In the genomic region with DNA sequence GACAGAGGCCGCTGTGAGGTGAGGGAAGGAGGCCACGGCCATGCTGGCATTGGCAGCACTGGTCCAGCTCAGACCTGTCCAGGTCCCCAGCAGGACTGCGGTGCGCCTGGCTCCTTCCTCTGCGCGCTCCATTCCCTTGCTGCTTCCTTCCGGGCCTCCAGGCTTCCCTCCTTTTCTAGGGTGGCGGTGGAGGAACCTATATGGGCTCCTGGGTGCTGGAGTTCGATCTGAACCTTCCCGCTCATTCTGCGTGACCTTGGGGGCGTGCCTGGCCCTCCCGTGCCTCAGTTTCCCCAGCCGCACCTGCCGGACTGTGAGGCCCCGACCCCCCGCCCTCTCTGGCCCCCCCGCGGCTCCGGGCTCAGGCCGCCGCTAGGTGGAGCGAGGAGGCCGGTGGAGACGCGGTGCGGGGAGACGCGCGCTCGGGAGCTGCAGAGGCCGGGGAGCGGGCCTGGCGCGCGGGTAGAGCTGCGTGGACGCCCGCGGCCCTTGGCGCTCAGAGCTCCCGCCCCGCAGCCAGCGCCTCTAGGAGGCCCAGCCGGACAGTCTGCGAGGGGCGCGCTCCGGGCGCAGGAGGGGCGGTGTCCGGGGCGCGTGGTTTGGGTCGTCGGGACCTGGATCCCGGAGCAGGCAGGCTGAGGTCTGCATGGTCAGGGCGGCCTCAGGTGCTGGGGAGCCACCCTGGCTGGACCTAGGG, we compare ENCODE assay signal across 9 cellular contexts. TPM values are rescaled to one million over a fixed set of nuclear protein-coding genes. Genes with fewer than 3 reads are reported as not detected.
DNase-seq lines count a peak whose midpoint lies in the region; ATAC-seq and TF ChIP-seq lines count a peak whose summit lies in the region.
"Had no signal": no experiment of that assay in that cellular context is flagged by ENCODE, and none has a peak within 500 bp of the region (broad histone marks: within the 10 kb centered on the region; RNA-seq: fewer than 3 reads in every experiment).

No MANE protein-coding gene starts in this region.

- POLR2A ChIA-PET in activated CD8-positive, alpha-beta T cell treated with anti-CD3 and anti-CD28 coated beads, Interleukin-2, amount 10 ng/mL, durations not matched to agents 7 days and 5 days (lab: Charles Lee): no interaction called here

- H3K4me1 Mint-ChIP-seq in activated CD8-positive, alpha-beta T cell treated with anti-CD3 and anti-CD28 coated beads, Interleukin-2, amount 10 ng/mL, durations not matched to agents 7 days and 5 days (ENCODE audit: low read depth): no peaks in the 10 kb centered on the region
- peaks cover 21% of the 10 kb centered on the region for H3K4me1 Mint-ChIP-seq in nephron progenitor cell

- H3K4me2 ChIP-seq in DND-41 (ENCODE audit: insufficient read depth, low read length) (no peak overlapping the region), KMS-11 (no peak overlapping the region)

- H3K27ac Mint-ChIP-seq in activated CD8-positive, alpha-beta T cell treated with anti-CD3 and anti-CD28 coated beads, Interleukin-2, amount 10 ng/mL, durations not matched to agents 7 days and 5 days: no peak overlapping the region
- H3K27ac Mint-ChIP-seq in nephron progenitor cell: no peak overlapping the region

- no peak overlapping the region for H3K9ac ChIP-seq in DND-41 (ENCODE audit: low read depth, low read length)
- H3K9ac ChIP-seq in KMS-11: no peak overlapping the region

- H3K27me3 Mint-ChIP-seq in activated CD8-positive, alpha-beta T cell treated with anti-CD3 and anti-CD28 coated beads, Interleukin-2, amount 10 ng/mL, durations not matched to agents 7 days and 5 days (ENCODE audit: low read depth): peaks cover 19% of the 10 kb centered on the region
- H3K27me3 Mint-ChIP-seq in nephron progenitor cell (ENCODE audit: low read depth, poor library complexity): peaks cover 42% of the 10 kb centered on the region

- CTCF ChIA-PET in activated CD8-positive, alpha-beta T cell treated with anti-CD3 and anti-CD28 coated beads, Interleukin-2, amount 10 ng/mL, durations not matched to agents 7 days and 5 days (lab: Charles Lee): interaction anchor here (0.6 to 3.5 kb wide), 11 partner anchors 12 to 422 kb away, joined by 3 to 11 read pairs (median 3); a partner anchor contains a TSS

- no peak overlapping the region for H2AFZ ChIP-seq in DND-41 (ENCODE audit: low read depth, low read length)
- no peak overlapping the region for H2AFZ ChIP-seq in KMS-11 (ENCODE audit: low read depth)

- TF ChIP-seq CTCF in DND-41 (IDR thresholded peaks at IDR 0.05; ENCODE audit: borderline replicate concordance, extremely low read depth, low read length, poor library complexity, severe bottlenecking): peak; percentile 36
- peak; percentile 62 for TF ChIP-seq CTCF in KMS-11 (conservative IDR thresholded peaks at IDR 0.05; ENCODE audit: low read depth, low read length)
- TF ChIP-seq CTCF in fibroblast of the aortic adventitia (IDR thresholded peaks at IDR 0.05; ENCODE audit: insufficient read depth, low read length): peak; percentile 55
- peak; percentile 42 for TF ChIP-seq CTCF in nephron progenitor cell (IDR thresholded peaks at IDR 0.05)

- H3K27me3 ChIP-seq in DND-41 (ENCODE audit: insufficient read depth, low read length, poor library complexity) (peaks cover 18% of the 10 kb centered on the region), KMS-11 (ENCODE audit: insufficient read depth, low read depth) (peaks cover 71% of the 10 kb centered on the region)

- H3K79me2 ChIP-seq in DND-41 (ENCODE audit: insufficient read depth, low read length) (no peaks in the 10 kb centered on the region), KMS-11 (ENCODE audit: insufficient read depth, low read depth) (no peaks in the 10 kb centered on the region)

- H3K9me3 ChIP-seq in DND-41 (ENCODE audit: insufficient read depth, low read length, severe bottlenecking): no peaks in the 10 kb centered on the region

- H3K4me1 ChIP-seq in DND-41 (ENCODE audit: insufficient read depth, low read length) (no peaks in the 10 kb centered on the region), KMS-11 (ENCODE audit: low read depth, poor library complexity, severe bottlenecking) (peaks cover 15% of the 10 kb centered on the region)

- H4K20me1 ChIP-seq in DND-41 (ENCODE audit: insufficient read depth, low read length) (peaks cover 4% of the 10 kb centered on the region; the same call in 1 of the 2 replicates), KMS-11 (ENCODE audit: insufficient read depth) (no peaks in the 10 kb centered on the region)

- H3K4me3 ChIP-seq in DND-41 (ENCODE audit: low read depth in 1 of 2, low read length in 2 of 2): no peak overlapping the region
- no peak overlapping the region for H3K4me3 ChIP-seq in KMS-11 (IDR thresholded peaks at IDR 0.05; ENCODE audit: insufficient read depth, low read depth, low read length)
- H3K4me3 ChIP-seq in fibroblast of the aortic adventitia (ENCODE audit: low read depth, low read length): no peak overlapping the region

- H3K36me3 ChIP-seq in DND-41 (ENCODE audit: insufficient read depth, low read length) (no peaks in the 10 kb centered on the region), KMS-11 (ENCODE audit: insufficient read depth) (no peaks in the 10 kb centered on the region)

- ATAC-seq in DND-41 (ENCODE audit: insufficient read depth, low read depth) (peak; percentile 69), HG03196 (IDR thresholded peaks at IDR 0.05; ENCODE audit: unreplicated experiment) (no peak), GM21576 (IDR thresholded peaks at IDR 0.05; ENCODE audit: unreplicated experiment) (no peak)
- peak; percentile 75 for ATAC-seq in activated CD8-positive, alpha-beta T cell treated with anti-CD3 and anti-CD28 coated beads, Interleukin-2, amount 10 ng/mL, durations not matched to agents 7 days and 5 days

- peak; percentile 29 for DNase-seq in DND-41
- DNase-seq in activated CD8-positive, alpha-beta T cell treated with anti-CD3 and anti-CD28 coated beads, Interleukin-2, amount 10 ng/mL, durations not matched to agents 7 days and 5 days: peak; percentile 47
- peak; percentile 37 for DNase-seq in fibroblast of the aortic adventitia (ENCODE audit: low read depth)
- DNase-seq in nephron progenitor cell: peak; percentile 70
- DNase-seq in activated gamma-delta T cell treated with Interleukin-2 at 50 U/mL for 16 hours: no peak

- H3K27ac ChIP-seq in DND-41 (ENCODE audit: low read length): no peak overlapping the region
- no peak overlapping the region for H3K27ac ChIP-seq in KMS-11

- no peaks in the 10 kb centered on the region for H3K36me3 Mint-ChIP-seq in activated CD8-positive, alpha-beta T cell treated with anti-CD3 and anti-CD28 coated beads, Interleukin-2, amount 10 ng/mL, durations not matched to agents 7 days and 5 days (ENCODE audit: low read depth)
- no peaks in the 10 kb centered on the region for H3K36me3 Mint-ChIP-seq in nephron progenitor cell (ENCODE audit: low read depth)

- H3K9me3 Mint-ChIP-seq in activated CD8-positive, alpha-beta T cell treated with anti-CD3 and anti-CD28 coated beads, Interleukin-2, amount 10 ng/mL, durations not matched to agents 7 days and 5 days (ENCODE audit: insufficient read depth): no peaks in the 10 kb centered on the region
- no peaks in the 10 kb centered on the region for H3K9me3 Mint-ChIP-seq in nephron progenitor cell

- H3K4me3 Mint-ChIP-seq in activated CD8-positive, alpha-beta T cell treated with anti-CD3 and anti-CD28 coated beads, Interleukin-2, amount 10 ng/mL, durations not matched to agents 7 days and 5 days: no peak overlapping the region
- no peak overlapping the region for H3K4me3 Mint-ChIP-seq in nephron progenitor cell

RNA-seq across cellular contexts. Expression of a gene that starts 29.9 kb away (rescaled TPM):
- total RNA-seq in activated CD8-positive, alpha-beta T cell treated with anti-CD3 and anti-CD28 coated beads, Interleukin-2, amount 10 ng/mL, durations not matched to agents 7 days and 5 days: not detected
- total RNA-seq in fibroblast of the aortic adventitia (ENCODE audit: low replicate concordance): not detected in 2 replicates
- total RNA-seq: T-helper 1 cell treated with Interleukin-12 subunit alpha and Interleukin-12 subunit beta and Interleukin-4 antibody, amounts not matched to agents 30 ng/mL and 1 ng/mL, for 36 hours had no signal

RNA-seq across cellular contexts. Expression of a gene that starts 40.3 kb away (rescaled TPM):
- total RNA-seq in activated CD8-positive, alpha-beta T cell treated with anti-CD3 and anti-CD28 coated beads, Interleukin-2, amount 10 ng/mL, durations not matched to agents 7 days and 5 days: 10 to 100 TPM; 57.1 TPM
- total RNA-seq in fibroblast of the aortic adventitia (ENCODE audit: low replicate concordance): 25.2 and 123 TPM in 2 replicates

RNA-seq across cellular contexts. Expression of a gene that starts 46.5 kb away (rescaled TPM):
- 100 to 1,000 TPM; 172 to 195 TPM for total RNA-seq in activated CD8-positive, alpha-beta T cell treated with anti-CD3 and anti-CD28 coated beads, Interleukin-2, amount 10 ng/mL, durations not matched to agents 7 days and 5 days
- 245 and 776 TPM in 2 replicates for total RNA-seq in fibroblast of the aortic adventitia (ENCODE audit: low replicate concordance)

Comparison
In these comparisons a context has a peak if more than half of its experiments do, and no peak if none do; other contexts are left out.
1. ATAC-seq: peak in DND-41 (single experiment) and activated CD8-positive, alpha-beta T cell treated with anti-CD3 and anti-CD28 coated beads, Interleukin-2, amount 10 ng/mL, durations not matched to agents 7 days and 5 days (single experiment); none in HG03196 (single experiment) and GM21576 (single experiment).
2. Peak in every context shown above with its lines, with median percentiles within 50 percentile points of each other: CTCF ChIP-seq.